In the genomic region with DNA sequence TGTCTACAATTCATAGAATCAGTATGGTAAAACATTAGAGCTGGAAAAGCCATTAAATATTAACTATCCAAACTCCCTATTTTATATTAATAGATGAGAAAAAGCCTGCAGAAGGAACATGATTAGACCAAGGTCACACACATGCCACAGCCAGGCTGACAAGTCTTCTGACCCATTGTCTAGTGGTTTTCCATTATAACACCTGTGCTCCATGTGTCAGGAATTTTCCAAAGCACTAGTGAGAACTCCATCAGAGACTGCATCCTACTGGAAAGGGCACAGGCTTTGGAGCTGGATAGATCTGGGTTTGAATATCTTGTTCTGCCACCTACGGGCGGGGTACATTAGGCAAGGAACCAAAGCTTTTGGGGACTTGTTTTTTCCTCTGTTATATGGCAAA, we compare ENCODE assay signal across 12 cellular contexts.
DNase-seq lines count a peak whose midpoint lies in the region; ATAC-seq and TF ChIP-seq lines count a peak whose summit lies in the region.
"Had no signal": no experiment of that assay in that cellular context is flagged by ENCODE, and none has a peak within 500 bp of the region (broad histone marks: within the 10 kb centered on the region; RNA-seq: fewer than 3 reads in every experiment).

No MANE protein-coding gene starts in this region.

- H3K36me3 Mint-ChIP-seq in HFFc6 (ENCODE audit: low read depth) (peaks cover 21% of the 10 kb centered on the region), brain (peaks cover 14% of the 10 kb centered on the region)

- intact Hi-C loops in dorsolateral prefrontal cortex (cut with DNase I): no loop called here

- H3K27me3 Mint-ChIP-seq in HFFc6 (ENCODE audit: insufficient read depth): no peaks in the 10 kb centered on the region
- H3K27me3 Mint-ChIP-seq in brain: no peaks in the 10 kb centered on the region
- H3K27me3 Mint-ChIP-seq: CD4-positive, alpha-beta memory T cell; stimulated activated memory B cell treated with anti-CD40 and anti-IgM and Interleukin-4, amounts not matched to agents 10 μg/mL and 1 μg/mL and 100 μg/mL, for 72 hours had no signal

- no peaks in the 10 kb centered on the region for H3K36me3 ChIP-seq in subcutaneous abdominal adipose tissue (ENCODE audit: control insufficient read depth in 5 of 5, insufficient read depth in 5 of 5, low read length in 5 of 5)

- H3K4me3 Mint-ChIP-seq in HFFc6: no peak overlapping the region; the same call in 1 of the 2 replicates
- no peak overlapping the region for H3K4me3 Mint-ChIP-seq in brain
- H3K4me3 Mint-ChIP-seq: neural crest cell; stimulated activated memory B cell treated with anti-CD40 and anti-IgM and Interleukin-4, amounts not matched to agents 10 μg/mL and 1 μg/mL and 100 μg/mL, for 72 hours had no signal

- H3K27ac ChIP-seq in subcutaneous abdominal adipose tissue (ENCODE audit: low read depth, low read length) (peak overlapping the region; percentile 65), dorsolateral prefrontal cortex (peak overlapping the region in 7 of 59 donors; percentile 60 to 78 (median 68))

- H3K4me3 ChIP-seq in subcutaneous abdominal adipose tissue (ENCODE audit: low read depth in 1 of 5, low read length in 5 of 5) (no peak overlapping the region), dorsolateral prefrontal cortex (no peak overlapping the region)

- no peak for ATAC-seq in HG03439 (IDR thresholded peaks at IDR 0.05; ENCODE audit: unreplicated experiment)
- no peak for ATAC-seq in GM18867 (IDR thresholded peaks at IDR 0.05; ENCODE audit: unreplicated experiment)
- ATAC-seq: stimulated activated memory B cell treated with anti-CD40 and anti-IgM and Interleukin-4, amounts not matched to agents 10 μg/mL and 1 μg/mL and 100 μg/mL, for 72 hours had no signal

- no peaks in the 10 kb centered on the region for H3K27me3 ChIP-seq in subcutaneous abdominal adipose tissue (ENCODE audit: control insufficient read depth in 5 of 5, insufficient read depth in 4 of 5, low read length in 5 of 5)
- no peaks in the 10 kb centered on the region for H3K27me3 ChIP-seq in dorsolateral prefrontal cortex

- no peak overlapping the region for H3K9ac ChIP-seq in subcutaneous abdominal adipose tissue (ENCODE audit: low read length in 5 of 5)

- H3K4me1 ChIP-seq in subcutaneous abdominal adipose tissue (ENCODE audit: control insufficient read depth in 5 of 5, insufficient read depth in 5 of 5, low read length in 5 of 5): peaks cover 6 to 40% (median 28%) of the 10 kb centered on the region in 5 donors

- H3K27ac Mint-ChIP-seq in HFFc6 (no peak overlapping the region; the same call in 1 of the 2 replicates), brain (peak overlapping the region in 3 of 5 experiments; percentile 8 to 98 (median 95))
- H3K27ac Mint-ChIP-seq: stimulated activated memory B cell treated with anti-CD40 and anti-IgM and Interleukin-4, amounts not matched to agents 10 μg/mL and 1 μg/mL and 100 μg/mL, for 72 hours had no signal

- H3K4me1 Mint-ChIP-seq in HFFc6 (ENCODE audit: low read depth) (peaks cover 91% of the 10 kb centered on the region), brain (peaks cover 78% of the 10 kb centered on the region)
- H3K4me1 Mint-ChIP-seq: stimulated activated memory B cell treated with anti-CD40 and anti-IgM and Interleukin-4, amounts not matched to agents 10 μg/mL and 1 μg/mL and 100 μg/mL, for 72 hours had no signal

- TF ChIP-seq CTCF in HFFc6 (IDR thresholded peaks at IDR 0.05) (peak; percentile 28), brain (conservative IDR thresholded peaks at IDR 0.05) (no peak), dorsolateral prefrontal cortex (IDR thresholded peaks at IDR 0.05 in 54 of 56, conservative IDR thresholded peaks at IDR 0.05 in 2 of 56; ENCODE audit: low read depth in 1 of 56, partially characterized antibody in 56 of 56) (no peak)

- H3K9me3 ChIP-seq in subcutaneous abdominal adipose tissue (ENCODE audit: control insufficient read depth in 5 of 5, low read length in 5 of 5): peaks cover 0 to 7% (median 4%) of the 10 kb centered on the region in 5 donors

- DNase-seq in HFFc6 (no peak), lung microvascular endothelial cell (ENCODE audit: low read depth in 2 of 2) (peak; percentile 52 to 80), dorsolateral prefrontal cortex (no peak), hypothalamus (lab: John Stamatoyannopoulos, UW) (no peak)
- DNase-seq: NCI-H446 had no signal

- H3K9me3 Mint-ChIP-seq in HFFc6 (peaks cover 15% of the 10 kb centered on the region), brain (peaks cover 8 to 19% (median 14%) of the 10 kb centered on the region in 5 experiments)

Comparison
In these comparisons a context has a peak if more than half of its experiments do, and no peak if none do; other contexts are left out.
1. DNase-seq: peak in lung microvascular endothelial cell (2 of 2); none in HFFc6 (single experiment), dorsolateral prefrontal cortex (0 of 10) and hypothalamus (0 of 51).